7 cellular contexts compared by ENCODE assay signal in genomic region chr11:123654566-123655081, GRCh38. TPM values are rescaled to one million over a fixed set of nuclear protein-coding genes. Genes with fewer than 3 reads are reported as not detected.
DNase-seq lines count a peak whose midpoint lies in the region; ATAC-seq and TF ChIP-seq lines count a peak whose summit lies in the region.

A gene with protein sequence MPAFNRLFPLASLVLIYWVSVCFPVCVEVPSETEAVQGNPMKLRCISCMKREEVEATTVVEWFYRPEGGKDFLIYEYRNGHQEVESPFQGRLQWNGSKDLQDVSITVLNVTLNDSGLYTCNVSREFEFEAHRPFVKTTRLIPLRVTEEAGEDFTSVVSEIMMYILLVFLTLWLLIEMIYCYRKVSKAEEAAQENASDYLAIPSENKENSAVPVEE (minus strand): TSS chr11:123654624. CDS start chr11:123653801, 823 bp downstream.

- no peaks in the 10 kb centered on the region for H3K9me3 ChIP-seq in Loucy (ENCODE audit: insufficient read depth, low read depth, low read length)
- no peaks in the 10 kb centered on the region for H3K9me3 ChIP-seq in SU-DHL-6 (ENCODE audit: insufficient read depth, low read length)
- H3K9me3 ChIP-seq in liver (ENCODE audit: control insufficient read depth in 4 of 4, low read length in 3 of 4): peaks cover 0 to 5% (median 0%) of the 10 kb centered on the region in 4 donors

- H3K36me3 ChIP-seq in Loucy (ENCODE audit: insufficient read depth, low read length): no peaks in the 10 kb centered on the region
- H3K36me3 ChIP-seq in SU-DHL-6 (ENCODE audit: low read length): no peaks in the 10 kb centered on the region
- H3K36me3 ChIP-seq in liver (ENCODE audit: control insufficient read depth in 4 of 4, insufficient read depth in 3 of 4, low read depth in 1 of 4, low read length in 3 of 4): no peaks in the 10 kb centered on the region

- H3K9ac ChIP-seq in Loucy (ENCODE audit: low read depth, low read length, poor library complexity, severe bottlenecking): no peak within 1 kb of the TSS
- H3K9ac ChIP-seq in SU-DHL-6 (ENCODE audit: low read length): peak within 1 kb of the TSS; percentile 24; the same call in 1 of the 2 replicates
- no peak within 1 kb of the TSS for H3K9ac ChIP-seq in liver (ENCODE audit: low read depth in 1 of 2, low read length in 2 of 2)

- no peak within 1 kb of the TSS for H3K27ac ChIP-seq in SU-DHL-6 (ENCODE audit: low read depth, low read length)
- no peak within 1 kb of the TSS for H3K27ac ChIP-seq in liver (ENCODE audit: low read depth in 1 of 2, low read length in 2 of 2)

- DNase-seq in GM12864 (ENCODE audit: low read depth) (no peak), ecto neural progenitor cell (ENCODE audit: low spot score) (peak; percentile 87)
- DNase-seq in stimulated activated CD4-positive, alpha-beta T cell treated with anti-CD3 and anti-CD28 coated beads, Interleukin-4, amount 100 ng/mL, for 24 hours: peak; percentile 4

- H3K4me2 ChIP-seq in Loucy (ENCODE audit: low read depth, low read length, poor library complexity, severe bottlenecking) (peak within 1 kb of the TSS; percentile 20), SU-DHL-6 (ENCODE audit: low read depth, low read length, poor library complexity, severe bottlenecking) (peak within 1 kb of the TSS; percentile 57)

- H3K79me2 ChIP-seq in Loucy (ENCODE audit: insufficient read depth, low read length) (no peaks in the 10 kb centered on the region), SU-DHL-6 (ENCODE audit: insufficient read depth, low read length) (no peaks in the 10 kb centered on the region)

- ATAC-seq in HG02798 (IDR thresholded peaks at IDR 0.05; ENCODE audit: poor library complexity, unreplicated experiment): no peak

- H2AFZ ChIP-seq in Loucy (ENCODE audit: low read length): no peak within 1 kb of the TSS
- H2AFZ ChIP-seq in SU-DHL-6 (ENCODE audit: low read depth, low read length, severe bottlenecking): peak within 1 kb of the TSS; percentile 71

- no peak for TF ChIP-seq CTCF in GM12864 (IDR thresholded peaks at IDR 0.05; ENCODE audit: low read depth, low read length, missing control alignments)
- TF ChIP-seq CTCF in Loucy (conservative IDR thresholded peaks at IDR 0.05; ENCODE audit: low read length): no peak
- no peak for TF ChIP-seq CTCF in SU-DHL-6 (IDR thresholded peaks at IDR 0.05; ENCODE audit: insufficient read depth, low read length, poor library complexity, severe bottlenecking)
- TF ChIP-seq CTCF in liver (IDR thresholded peaks at IDR 0.05; ENCODE audit: low read depth, low read length, missing input control): no peak

- peak within 1 kb of the TSS; percentile 48 for H3K4me3 ChIP-seq in GM12864 (ENCODE audit: low read depth, low read length)
- H3K4me3 ChIP-seq in Loucy (ENCODE audit: low read length, poor library complexity, severe bottlenecking): no peak within 1 kb of the TSS
- peak within 1 kb of the TSS; percentile 51 for H3K4me3 ChIP-seq in SU-DHL-6 (ENCODE audit: insufficient read depth, low read length, poor library complexity, severe bottlenecking)
- H3K4me3 ChIP-seq in liver (ENCODE audit: low read depth in 1 of 3, low read length in 3 of 3): peak within 1 kb of the TSS in 2 of 3 donors; percentile 33 to 56

- H3K9me2 ChIP-seq in Loucy (replicated peaks; ENCODE audit: low read depth, low read length) (no peaks in the 10 kb centered on the region), SU-DHL-6 (replicated peaks; ENCODE audit: insufficient read depth, low read length) (no peaks in the 10 kb centered on the region)

- no peak for TF ChIP-seq RAD21 in liver (IDR thresholded peaks at IDR 0.05)

- H3F3A ChIP-seq in Loucy (ENCODE audit: low read depth) (no peaks in the 10 kb centered on the region), SU-DHL-6 (ENCODE audit: insufficient read depth) (no peaks in the 10 kb centered on the region)

- H4K20me1 ChIP-seq in Loucy (ENCODE audit: insufficient read depth, low read length, poor library complexity, severe bottlenecking): no peaks in the 10 kb centered on the region
- no peaks in the 10 kb centered on the region for H4K20me1 ChIP-seq in SU-DHL-6 (ENCODE audit: low read depth, low read length)

- WGBS in liver: 3% methylated on average over 44 of the region's 44 CpGs

- H3K4me1 ChIP-seq in Loucy (ENCODE audit: insufficient read depth, low read length, poor library complexity, severe bottlenecking) (no peaks in the 10 kb centered on the region), liver (ENCODE audit: control insufficient read depth in 4 of 4, insufficient read depth in 4 of 4, low read length in 3 of 4) (peaks cover 9 to 14% (median 11%) of the 10 kb centered on the region in 4 donors)

- H3K27me3 ChIP-seq in Loucy (ENCODE audit: insufficient read depth, low read length, poor library complexity, severe bottlenecking) (no peaks in the 10 kb centered on the region), SU-DHL-6 (ENCODE audit: low read length) (no peaks in the 10 kb centered on the region), liver (ENCODE audit: control insufficient read depth in 4 of 4, insufficient read depth in 4 of 4, low read length in 3 of 4) (peaks cover 0 to 12% (median 8%) of the 10 kb centered on the region in 4 donors)

TF ChIP-seq in liver, 16 proteins besides CTCF, POLR2A, EP300 and RAD21:
- no peak for TF ChIP-seq NR2F2 (IDR thresholded peaks at IDR 0.05)
- TF ChIP-seq TAF1 (conservative IDR thresholded peaks at IDR 0.05): no peak
- TF ChIP-seq GABPA (IDR thresholded peaks at IDR 0.05 in 1 of 2, conservative IDR thresholded peaks at IDR 0.05 in 1 of 2): no peak
- no peak for TF ChIP-seq YY1 (IDR thresholded peaks at IDR 0.05)

RNA-seq across cellular contexts. Expression of the gene that starts here (rescaled TPM):
- total RNA-seq in liver: under 1 TPM; 0.05 to 0.17 TPM
- under 1 TPM in 1 of 2 donors, not detected in 1; 0.05 TPM for polyA plus RNA-seq in liver
